8 cellular contexts compared by ENCODE assay signal in the genomic region with DNA sequence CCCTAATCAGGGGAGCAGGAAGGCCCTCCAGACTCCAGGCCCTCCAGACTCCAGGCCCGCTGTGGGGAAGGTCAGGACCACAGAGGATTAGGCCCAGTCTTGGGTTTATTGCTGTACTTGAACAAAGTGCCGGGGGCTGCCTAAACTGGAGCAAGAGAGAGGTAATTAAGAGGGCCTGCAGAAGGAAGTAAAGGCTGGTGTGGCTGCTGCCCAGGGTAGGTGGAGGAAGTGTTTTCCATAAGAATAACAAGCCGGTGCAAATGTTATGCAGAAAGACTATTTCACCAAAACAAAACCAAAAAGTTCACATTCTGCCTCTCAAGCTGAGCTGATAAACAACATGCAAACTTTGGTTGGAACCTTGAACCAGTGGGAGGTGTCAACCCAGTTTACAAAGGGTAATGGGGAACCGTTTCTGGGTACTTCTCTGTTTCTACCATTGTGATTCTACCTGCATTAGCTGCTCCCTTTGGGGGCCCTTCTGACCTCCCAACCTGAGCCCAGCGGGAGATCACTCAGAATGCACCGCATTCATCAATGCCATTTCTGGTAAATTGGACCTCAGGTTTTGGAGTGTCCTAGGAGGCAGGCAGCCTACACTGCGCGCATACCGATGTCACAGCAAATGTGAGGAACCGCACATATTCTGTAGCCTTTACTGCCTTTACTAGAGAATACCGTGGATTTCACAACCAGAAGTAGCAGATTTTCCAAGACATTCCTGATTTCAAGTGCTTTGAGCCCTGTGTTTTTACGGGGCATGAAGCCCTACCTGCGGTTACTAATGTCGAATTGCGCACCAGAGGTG. TPM values are rescaled to one million over a fixed set of nuclear protein-coding genes. Genes with fewer than 3 reads are reported as not detected.
DNase-seq lines count a peak whose midpoint lies in the region; ATAC-seq lines count a peak whose summit lies in the region.

No MANE protein-coding gene starts in this region.

- H3K36me3 ChIP-seq in subcutaneous abdominal adipose tissue (ENCODE audit: control insufficient read depth in 5 of 5, insufficient read depth in 5 of 5, low read length in 5 of 5) = no peaks in the 10 kb centered on the region

- no peaks in the 10 kb centered on the region for H3K36me3 Mint-ChIP-seq in activated CD4-positive, alpha-beta T cell treated with anti-CD3 and anti-CD28 coated beads, Interleukin-2, amount 10 ng/mL, durations not matched to agents 7 days and 5 days (ENCODE audit: low read depth)
- no peaks in the 10 kb centered on the region for H3K36me3 Mint-ChIP-seq in activated T-helper 17 cell treated with anti-CD3 and anti-CD28 coated beads, Interleukin-2, amount 50 U/mL, for 72 hours (ENCODE audit: low read depth)

- H3K27me3 Mint-ChIP-seq in activated CD4-positive, alpha-beta T cell treated with anti-CD3 and anti-CD28 coated beads, Interleukin-2, amount 10 ng/mL, durations not matched to agents 7 days and 5 days = no peaks in the 10 kb centered on the region
- H3K27me3 Mint-ChIP-seq in activated T-helper 17 cell treated with anti-CD3 and anti-CD28 coated beads, Interleukin-2, amount 50 U/mL, for 72 hours = no peaks in the 10 kb centered on the region

- no peak for DNase-seq in activated CD4-positive, alpha-beta T cell treated with anti-CD3 and anti-CD28 coated beads, Interleukin-2, amount 10 ng/mL, durations not matched to agents 7 days and 5 days
- DNase-seq in activated CD4-positive, alpha-beta T cell treated with anti-CD3 and anti-CD28 coated beads, Interleukin-2, amount 50 U/mL, for 4 hours = no peak
- DNase-seq in left lobe of liver (ENCODE audit: low spot score) = no peak
- DNase-seq in NCI-H510A (lab: John Stamatoyannopoulos, UW) = no peak

- peaks cover 4 to 48% (median 13%) of the 10 kb centered on the region in 5 donors for H3K27me3 ChIP-seq in subcutaneous abdominal adipose tissue (ENCODE audit: control insufficient read depth in 5 of 5, insufficient read depth in 4 of 5, low read length in 5 of 5)

- H3K27ac Mint-ChIP-seq in activated CD4-positive, alpha-beta T cell treated with anti-CD3 and anti-CD28 coated beads, Interleukin-2, amount 10 ng/mL, durations not matched to agents 7 days and 5 days = no peak overlapping the region
- H3K27ac Mint-ChIP-seq in activated T-helper 17 cell treated with anti-CD3 and anti-CD28 coated beads, Interleukin-2, amount 50 U/mL, for 72 hours = no peak overlapping the region

- no peak overlapping the region for H3K9ac ChIP-seq in subcutaneous abdominal adipose tissue (ENCODE audit: low read length in 5 of 5)

- H3K9me3 ChIP-seq in subcutaneous abdominal adipose tissue (ENCODE audit: control insufficient read depth in 5 of 5, low read length in 5 of 5) = no peaks in the 10 kb centered on the region

- POLR2A ChIA-PET in activated CD4-positive, alpha-beta T cell treated with anti-CD3 and anti-CD28 coated beads, Interleukin-2, amount 10 ng/mL, durations not matched to agents 7 days and 5 days (lab: Charles Lee) = no interaction called here

- no peaks in the 10 kb centered on the region for H3K9me3 Mint-ChIP-seq in activated CD4-positive, alpha-beta T cell treated with anti-CD3 and anti-CD28 coated beads, Interleukin-2, amount 10 ng/mL, durations not matched to agents 7 days and 5 days
- no peaks in the 10 kb centered on the region for H3K9me3 Mint-ChIP-seq in activated T-helper 17 cell treated with anti-CD3 and anti-CD28 coated beads, Interleukin-2, amount 50 U/mL, for 72 hours

- H3K4me3 Mint-ChIP-seq in activated CD4-positive, alpha-beta T cell treated with anti-CD3 and anti-CD28 coated beads, Interleukin-2, amount 10 ng/mL, durations not matched to agents 7 days and 5 days = peak overlapping the region; percentile 54
- peak overlapping the region; percentile 20 for H3K4me3 Mint-ChIP-seq in activated T-helper 17 cell treated with anti-CD3 and anti-CD28 coated beads, Interleukin-2, amount 50 U/mL, for 72 hours

- peak overlapping the region in 4 of 5 donors; percentile 36 to 65 (median 56) for H3K4me3 ChIP-seq in subcutaneous abdominal adipose tissue (ENCODE audit: low read depth in 1 of 5, low read length in 5 of 5)

- peaks cover 0 to 40% (median 29%) of the 10 kb centered on the region in 5 donors for H3K4me1 ChIP-seq in subcutaneous abdominal adipose tissue (ENCODE audit: control insufficient read depth in 5 of 5, insufficient read depth in 5 of 5, low read length in 5 of 5)

- no peak for ATAC-seq in activated T-helper 17 cell treated with anti-CD3 and anti-CD28 coated beads, Interleukin-2, amount 50 U/mL, for 72 hours (replicated peaks)
- ATAC-seq in left lobe of liver (peak; percentile 7), HG03439 (IDR thresholded peaks at IDR 0.05; ENCODE audit: unreplicated experiment) (no peak), HG02763 (IDR thresholded peaks at IDR 0.05; ENCODE audit: unreplicated experiment) (no peak)

- H3K4me1 Mint-ChIP-seq in activated CD4-positive, alpha-beta T cell treated with anti-CD3 and anti-CD28 coated beads, Interleukin-2, amount 10 ng/mL, durations not matched to agents 7 days and 5 days = peaks cover 21% of the 10 kb centered on the region
- no peaks in the 10 kb centered on the region for H3K4me1 Mint-ChIP-seq in activated T-helper 17 cell treated with anti-CD3 and anti-CD28 coated beads, Interleukin-2, amount 50 U/mL, for 72 hours

- CTCF ChIA-PET in activated CD4-positive, alpha-beta T cell treated with anti-CD3 and anti-CD28 coated beads, Interleukin-2, amount 10 ng/mL, durations not matched to agents 7 days and 5 days (lab: Charles Lee) = interaction anchor here (1.2 kb wide), 1 partner anchor 11 kb away, joined by 4 read pairs; no protein-coding TSS in a partner anchor

- no peak overlapping the region for H3K27ac ChIP-seq in subcutaneous abdominal adipose tissue (ENCODE audit: low read depth, low read length)

RNA-seq across cellular contexts. Expression of a gene that starts 59.7 kb away (rescaled TPM):
- 10 to 100 TPM; 53.1 to 54.9 TPM for total RNA-seq in activated CD4-positive, alpha-beta T cell treated with anti-CD3 and anti-CD28 coated beads, Interleukin-2, amount 10 ng/mL, durations not matched to agents 7 days and 5 days
- 10 to 100 TPM; 38.9 to 63.2 TPM for total RNA-seq in activated T-helper 17 cell treated with anti-CD3 and anti-CD28 coated beads, Interleukin-2, amount 50 U/mL, for 72 hours
- 10.5 TPM for total RNA-seq in left lobe of liver
